8 cellular contexts compared by ENCODE assay signal in genomic region chr19:2488405-2488941, GRCh38. TPM values are rescaled to one million over a fixed set of nuclear protein-coding genes. Genes with fewer than 3 reads are reported as not detected.
A peak's percentile ranks its signal among the peaks of the same experiment; 100 is the strongest.
DNase-seq lines count a peak whose midpoint lies in the region; ATAC-seq, FAIRE-seq and TF ChIP-seq lines count a peak whose summit lies in the region.

No MANE protein-coding gene starts in this region.

- H3K9me3 Mint-ChIP-seq in activated naive CD8-positive, alpha-beta T cell (ENCODE audit: low read depth), result no peaks in the 10 kb centered on the region
- H3K9me3 Mint-ChIP-seq in activated naive CD8-positive, alpha-beta T cell treated with anti-CD3 and anti-CD28 coated beads, Interleukin-2, amount 50 U/mL, for 24 hours, result peaks cover 6% of the 10 kb centered on the region
- no peaks in the 10 kb centered on the region for H3K9me3 Mint-ChIP-seq in effector memory CD8-positive, alpha-beta T cell

- H3K4me1 ChIP-seq in muscle layer of colon (ENCODE audit: insufficient read depth, low read length), result peaks cover 12% of the 10 kb centered on the region
- H3K4me1 ChIP-seq in upper lobe of right lung, result peaks cover 34% of the 10 kb centered on the region

- H3K36me3 Mint-ChIP-seq in activated naive CD8-positive, alpha-beta T cell, result no peaks in the 10 kb centered on the region
- peaks cover 4% of the 10 kb centered on the region for H3K36me3 Mint-ChIP-seq in activated naive CD8-positive, alpha-beta T cell treated with anti-CD3 and anti-CD28 coated beads, Interleukin-2, amount 50 U/mL, for 24 hours (ENCODE audit: low read depth)
- H3K36me3 Mint-ChIP-seq in effector memory CD8-positive, alpha-beta T cell (ENCODE audit: insufficient read depth), result peaks cover 3% of the 10 kb centered on the region

- H3K4me3 ChIP-seq in muscle layer of colon (ENCODE audit: low read depth in 1 of 2, low read length in 2 of 2), result peak overlapping the region in 1 of 2 donors; percentile 38
- peak overlapping the region; percentile 51 for H3K4me3 ChIP-seq in upper lobe of right lung

- DNase-seq in activated naive CD8-positive, alpha-beta T cell treated with anti-CD3 and anti-CD28 coated beads, Interleukin-2, amount 50 U/mL, for 24 hours, result no peak
- DNase-seq in effector memory CD8-positive, alpha-beta T cell, result no peak
- DNase-seq in upper lobe of right lung (no peak), HTR-8/SVneo (ENCODE audit: insufficient read length, low spot score) (no peak), NCI-H82 (lab: John Stamatoyannopoulos, UW) (no peak)

- H3K27ac Mint-ChIP-seq in activated naive CD8-positive, alpha-beta T cell, result no peak overlapping the region
- H3K27ac Mint-ChIP-seq in activated naive CD8-positive, alpha-beta T cell treated with anti-CD3 and anti-CD28 coated beads, Interleukin-2, amount 50 U/mL, for 24 hours, result no peak overlapping the region
- no peak overlapping the region for H3K27ac Mint-ChIP-seq in effector memory CD8-positive, alpha-beta T cell

- H3K9me3 ChIP-seq in muscle layer of colon (ENCODE audit: low read length) (no peaks in the 10 kb centered on the region), upper lobe of right lung (peaks cover 2% of the 10 kb centered on the region)

- no peak for ATAC-seq in activated naive CD8-positive, alpha-beta T cell treated with anti-CD3 and anti-CD28 coated beads, Interleukin-2, amount 50 U/mL, for 24 hours
- ATAC-seq in effector memory CD8-positive, alpha-beta T cell (replicated peaks), result peak; percentile 39
- ATAC-seq in upper lobe of right lung (peak; percentile 1), HG02623 (IDR thresholded peaks at IDR 0.05; ENCODE audit: unreplicated experiment) (no peak)

- H3K9ac ChIP-seq in muscle layer of colon (ENCODE audit: low read length), result no peak overlapping the region

- H3K4me3 Mint-ChIP-seq in activated naive CD8-positive, alpha-beta T cell, result peak overlapping the region; percentile 53
- H3K4me3 Mint-ChIP-seq in activated naive CD8-positive, alpha-beta T cell treated with anti-CD3 and anti-CD28 coated beads, Interleukin-2, amount 50 U/mL, for 24 hours, result no peak overlapping the region
- peak overlapping the region; percentile 58 to 62 for H3K4me3 Mint-ChIP-seq in effector memory CD8-positive, alpha-beta T cell

- H3K27ac ChIP-seq in muscle layer of colon (ENCODE audit: low read depth, low read length) (peak overlapping the region; percentile 72), upper lobe of right lung (peak overlapping the region; percentile 45)

- peaks cover 14% of the 10 kb centered on the region for H3K4me1 Mint-ChIP-seq in activated naive CD8-positive, alpha-beta T cell (ENCODE audit: low read depth)
- peaks cover 28% of the 10 kb centered on the region for H3K4me1 Mint-ChIP-seq in activated naive CD8-positive, alpha-beta T cell treated with anti-CD3 and anti-CD28 coated beads, Interleukin-2, amount 50 U/mL, for 24 hours
- H3K4me1 Mint-ChIP-seq in effector memory CD8-positive, alpha-beta T cell (ENCODE audit: low read depth in 2 of 2), result peaks cover 6 to 9% of the 10 kb centered on the region in 2 donors

- H3K36me3 ChIP-seq in muscle layer of colon (ENCODE audit: insufficient read depth, low read length) (no peaks in the 10 kb centered on the region), upper lobe of right lung (no peaks in the 10 kb centered on the region)

- intact Hi-C loops in upper lobe of right lung (cut with DNase I), result no loop called here

- H3K27me3 ChIP-seq in muscle layer of colon (ENCODE audit: control insufficient read depth in 1 of 2, insufficient read depth in 2 of 2, low read length in 2 of 2) (no peaks in the 10 kb centered on the region), upper lobe of right lung (no peaks in the 10 kb centered on the region)

- TF ChIP-seq CTCF in upper lobe of right lung (IDR thresholded peaks at IDR 0.05), result no peak

- H3K27me3 Mint-ChIP-seq in activated naive CD8-positive, alpha-beta T cell, result peaks cover 12% of the 10 kb centered on the region
- H3K27me3 Mint-ChIP-seq in activated naive CD8-positive, alpha-beta T cell treated with anti-CD3 and anti-CD28 coated beads, Interleukin-2, amount 50 U/mL, for 24 hours, result peaks cover 56% of the 10 kb centered on the region
- H3K27me3 Mint-ChIP-seq in effector memory CD8-positive, alpha-beta T cell, result peaks cover 21 to 44% of the 10 kb centered on the region in 2 donors

- no peak for FAIRE-seq in HTR-8/SVneo (lab: Jason Lieb, UNC)

RNA-seq across cellular contexts. Expression of gene GADD45B, which starts 12.5 kb away (rescaled TPM):
- 91.2 TPM for total RNA-seq in upper lobe of right lung

RNA-seq across cellular contexts. Expression of gene LMNB2, which starts 31.7 kb away (rescaled TPM):
- total RNA-seq in upper lobe of right lung, result 22.0 TPM

Comparison
In these comparisons a context has a peak if more than half of its experiments do, and no peak if none do; other contexts are left out.
1. ATAC-seq: peak in effector memory CD8-positive, alpha-beta T cell (single experiment) and upper lobe of right lung (single experiment); none in activated naive CD8-positive, alpha-beta T cell treated with anti-CD3 and anti-CD28 coated beads, Interleukin-2, amount 50 U/mL, for 24 hours (single experiment) and HG02623 (single experiment).